24 cellular contexts compared by ENCODE assay signal in genomic region chr12:107385518-107385917, GRCh38.
DNase-seq lines count a peak whose midpoint lies in the region; ATAC-seq, FAIRE-seq and TF ChIP-seq lines count a peak whose summit lies in the region.
"Had no signal": no experiment of that assay in that cellular context is flagged by ENCODE, and none has a peak within 500 bp of the region (broad histone marks: within the 10 kb centered on the region; RNA-seq: fewer than 3 reads in every experiment).

No MANE protein-coding gene starts in this region.

- 48% methylated on average over 8 of the region's 8 CpGs for WGBS in right cardiac atrium

- no peak for FAIRE-seq in astrocyte (lab: Jason Lieb, UNC)
- FAIRE-seq: A204.1, endometrium, GM19239, pancreas had no signal

- peaks cover 4% of the 10 kb centered on the region for H3K27me3 Mint-ChIP-seq in astrocyte (ENCODE audit: low read depth, unreplicated experiment)
- H3K27me3 Mint-ChIP-seq: naive B cell had no signal

- no peaks in the 10 kb centered on the region for H3K27me3 ChIP-seq in right cardiac atrium (ENCODE audit: control insufficient read depth, insufficient read depth)
- no peaks in the 10 kb centered on the region for H3K27me3 ChIP-seq in astrocyte (ENCODE audit: insufficient read depth, low read length)
- H3K27me3 ChIP-seq in ascending aorta = no peaks in the 10 kb centered on the region
- H3K27me3 ChIP-seq: adrenal gland, pancreas, testis had no signal

- DNase-seq in right cardiac atrium (no peak), left cardiac atrium (no peak), astrocyte (ENCODE audit: low read depth) (peak; percentile 14), fibroblast of pulmonary artery (ENCODE audit: low read depth) (peak; percentile 30), ascending aorta (ENCODE audit: low spot score in 2 of 2) (no peak), NCI-H2227 treated with DMSO at 0.1 percent for 48 hours (lab: John Stamatoyannopoulos, UW) (no peak), NCI-H345 treated with DMSO at 0.1 percent for 48 hours (lab: John Stamatoyannopoulos, UW; ENCODE audit: unreplicated experiment) (no peak)
- DNase-seq: CD4-positive, CD25-positive, alpha-beta regulatory T cell; HFFc6; lower lobe of right lung; naive B cell; NCI-H1694 treated with DMSO at 0.1 percent for 48 hours; NCI-H446; pancreas; stimulated activated CD4-positive, alpha-beta T cell treated with anti-CD3 and anti-CD28 coated beads, Interleukin-4, amount 100 ng/mL, for 4 hours; stimulated activated CD8-positive, alpha-beta memory T cell treated with anti-CD3 and anti-CD28 coated beads, Interleukin-4, amount 100 ng/mL, for 48 hours; testis had no signal

- ATAC-seq in right cardiac atrium (peak; percentile 14 to 33), left cardiac atrium (no peak), GM21786 (IDR thresholded peaks at IDR 0.05; ENCODE audit: unreplicated experiment) (no peak)
- ATAC-seq: lower lobe of right lung had no signal

- H3K79me2 ChIP-seq in astrocyte (ENCODE audit: insufficient read depth, low read length) = no peaks in the 10 kb centered on the region

- no peaks in the 10 kb centered on the region for H4K20me1 ChIP-seq in astrocyte (ENCODE audit: insufficient read depth, low read length)

- H3K27ac ChIP-seq in right cardiac atrium (ENCODE audit: low read length) (no peak overlapping the region), astrocyte (ENCODE audit: low read depth, low read length) (no peak overlapping the region), ascending aorta (no peak overlapping the region)
- H3K27ac ChIP-seq: adrenal gland, lower lobe of right lung, pancreas, testis had no signal

- H3K36me3 ChIP-seq in astrocyte (ENCODE audit: insufficient read depth, low read length) (no peaks in the 10 kb centered on the region), ascending aorta (no peaks in the 10 kb centered on the region)
- H3K36me3 ChIP-seq: adrenal gland, lower lobe of right lung, pancreas had no signal

- no peak overlapping the region for H3K4me3 Mint-ChIP-seq in astrocyte (ENCODE audit: unreplicated experiment)
- H3K4me3 Mint-ChIP-seq: CD4-positive, CD25-positive, alpha-beta regulatory T cell; HFFc6; naive B cell; T-helper 2 cell treated with Interferon-gamma antibody and Interleukin-4, amounts not matched to agents 5 μg/mL and 100 μg/mL, for 36 hours had no signal

- H3K4me2 ChIP-seq in astrocyte (ENCODE audit: low read length) = peak overlapping the region; percentile 23

- peaks cover 3% of the 10 kb centered on the region for H3K36me3 Mint-ChIP-seq in astrocyte (ENCODE audit: low read depth, unreplicated experiment)
- H3K36me3 Mint-ChIP-seq: CD4-positive, CD25-positive, alpha-beta regulatory T cell had no signal

- H2AFZ ChIP-seq in astrocyte (ENCODE audit: low read depth, low read length) = no peak overlapping the region

- intact Hi-C loops in right cardiac atrium (cut with DNase I) = no loop called here
- intact Hi-C loops in left cardiac atrium (cut with DNase I) = no loop called here
- intact Hi-C loops in ascending aorta (cut with DNase I) = no loop called here

- H3K4me3 ChIP-seq in right cardiac atrium (ENCODE audit: low read length) (no peak overlapping the region), astrocyte (ENCODE audit: insufficient read depth, low read depth, low read length) (no peak overlapping the region), fibroblast of pulmonary artery (replicated peaks; ENCODE audit: low read depth, low read length) (no peak overlapping the region), ascending aorta (no peak overlapping the region)
- H3K4me3 ChIP-seq: adrenal gland, lower lobe of right lung, pancreas, skin epidermis, testis had no signal

- H3K27ac Mint-ChIP-seq in astrocyte (ENCODE audit: unreplicated experiment) = no peak overlapping the region
- H3K27ac Mint-ChIP-seq: HFFc6; T-helper 2 cell treated with Interferon-gamma antibody and Interleukin-4, amounts not matched to agents 5 μg/mL and 100 μg/mL, for 36 hours had no signal

- peaks cover 9% of the 10 kb centered on the region for H3K9me3 Mint-ChIP-seq in astrocyte (ENCODE audit: unreplicated experiment)

- no peak overlapping the region for H3K9ac ChIP-seq in astrocyte (ENCODE audit: low read length)

- TF ChIP-seq CTCF in astrocyte (IDR thresholded peaks at IDR 0.05; ENCODE audit: insufficient read depth, low read depth, low read length) = no peak
- TF ChIP-seq CTCF in fibroblast of pulmonary artery (IDR thresholded peaks at IDR 0.05; ENCODE audit: low read length, missing control alignments) = no peak
- no peak for TF ChIP-seq CTCF in ascending aorta (IDR thresholded peaks at IDR 0.05)

- no peaks in the 10 kb centered on the region for H3K9me3 ChIP-seq in right cardiac atrium (ENCODE audit: control insufficient read depth, low read length)
- H3K9me3 ChIP-seq in astrocyte (ENCODE audit: insufficient read depth, low read depth, low read length) = peaks cover 3% of the 10 kb centered on the region
- H3K9me3 ChIP-seq in ascending aorta = peaks cover 0 to 4% of the 10 kb centered on the region in 2 donors
- H3K9me3 ChIP-seq: adrenal gland, lower lobe of right lung, pancreas, testis had no signal

- H3K4me1 ChIP-seq in right cardiac atrium (ENCODE audit: control insufficient read depth, insufficient read depth, low read length) = no peaks in the 10 kb centered on the region
- H3K4me1 ChIP-seq in astrocyte (ENCODE audit: insufficient read depth, low read length) = peaks cover 9% of the 10 kb centered on the region
- H3K4me1 ChIP-seq in ascending aorta = no peaks in the 10 kb centered on the region
- H3K4me1 ChIP-seq: adrenal gland, lower lobe of right lung, pancreas, testis had no signal

- H3K4me1 Mint-ChIP-seq in astrocyte (ENCODE audit: low read depth, unreplicated experiment) = peaks cover 4% of the 10 kb centered on the region

Comparison
In these comparisons a context has a peak if more than half of its experiments do, and no peak if none do; other contexts are left out.
1. ATAC-seq: peak in right cardiac atrium (2 of 2); none in left cardiac atrium (0 of 2) and GM21786 (single experiment).
2. DNase-seq: peak in astrocyte (single experiment) and fibroblast of pulmonary artery (single experiment); none in right cardiac atrium (0 of 3), left cardiac atrium (single experiment), ascending aorta (0 of 2), NCI-H2227 treated with DMSO at 0.1 percent for 48 hours (single experiment) and NCI-H345 treated with DMSO at 0.1 percent for 48 hours (single experiment).